Comparison of ENCODE assay signal across 22 cellular contexts in the genomic region with DNA sequence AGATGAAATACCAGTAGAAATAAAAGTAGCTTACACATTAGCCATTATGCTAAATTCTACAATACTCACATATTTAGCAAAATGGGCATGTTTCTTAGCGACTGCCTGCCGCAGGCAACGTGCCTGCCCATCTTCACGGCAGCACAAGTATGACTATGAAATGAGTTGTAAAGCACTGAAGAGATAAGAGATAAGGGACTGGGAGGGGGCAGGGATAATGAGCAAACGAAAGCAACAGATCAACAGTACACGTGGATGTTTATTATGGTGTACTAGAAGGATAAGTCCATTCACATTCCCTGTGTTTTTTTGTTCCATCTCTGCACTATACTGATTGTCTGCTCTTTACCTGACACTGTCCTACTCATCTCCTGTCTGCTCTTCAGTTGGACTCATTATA. TPM values are rescaled to one million over a fixed set of nuclear protein-coding genes. Genes with fewer than 3 reads are reported as not detected.
DNase-seq lines count a peak whose midpoint lies in the region; ATAC-seq and TF ChIP-seq lines count a peak whose summit lies in the region.
"Had no signal": no experiment of that assay in that cellular context is flagged by ENCODE, and none has a peak within 500 bp of the region (broad histone marks: within the 10 kb centered on the region; RNA-seq: fewer than 3 reads in every experiment).

No MANE protein-coding gene starts in this region.

- H3K36me3 ChIP-seq in mucosa of descending colon (ENCODE audit: low read depth): no peaks in the 10 kb centered on the region
- H3K36me3 ChIP-seq: HAP-1 had no signal

- DNase-seq in A172 (ENCODE audit: low spot score) (peak; percentile 27), NCI-H526 treated with DMSO at 0.1 percent for 48 hours (lab: John Stamatoyannopoulos, UW) (peak; percentile 27), fibroblast of villous mesenchyme (ENCODE audit: low read depth) (peak; percentile 15), mucosa of descending colon (peak in 1 of 3 donors; percentile 35), DMS79 (lab: John Stamatoyannopoulos, UW) (no peak), cerebellar cortex (ENCODE audit: low spot score) (no peak)
- DNase-seq in stimulated activated CD4-positive, alpha-beta T cell treated with anti-CD3 and anti-CD28 coated beads, Interleukin-1b, Interleukin-23, amount 100 ng/mL, for 48 hours: no peak
- DNase-seq: 8988T; AML-193; C1 segment of cervical spinal cord; CD8-positive, alpha-beta T cell; DMS153; GM23248; NCI-H1417; NCI-H1930; NCI-H510A; NCI-H748 treated with DMSO at 0.1 percent for 48 hours; PC-9; RPMI8226; SHP77 treated with DMSO at 0.1 percent for 48 hours had no signal

- no peak overlapping the region for H3K4me3 ChIP-seq in fibroblast of villous mesenchyme (ENCODE audit: low read depth, low read length)
- no peak overlapping the region for H3K4me3 ChIP-seq in mucosa of descending colon
- H3K4me3 ChIP-seq: GM23248, HAP-1, PC-9 had no signal

- intact Hi-C loops in mucosa of descending colon (cut with DNase I, micrococcal nuclease): no loop called here

- peak; percentile 80 for ATAC-seq in mucosa of descending colon
- ATAC-seq: CD8-positive, alpha-beta T cell had no signal

- TF ChIP-seq CTCF in fibroblast of villous mesenchyme (IDR thresholded peaks at IDR 0.05; ENCODE audit: insufficient read depth, low read depth, low read length) (no peak), mucosa of descending colon (IDR thresholded peaks at IDR 0.05) (no peak)

- H3K4me1 ChIP-seq in mucosa of descending colon (ENCODE audit: low read depth): no peaks in the 10 kb centered on the region
- H3K4me1 ChIP-seq: HAP-1 had no signal

- no peaks in the 10 kb centered on the region for H3K9me3 ChIP-seq in mucosa of descending colon
- H3K9me3 ChIP-seq: HAP-1 had no signal

RNA-seq across cellular contexts. Expression of gene KCNN2, which starts 44.1 kb away (rescaled TPM):
- not detected in 2 replicates for total RNA-seq in A172 (2014; rRNA removed; shearing (Covaris generic))
- total RNA-seq in fibroblast of villous mesenchyme (0.64 and 2.6 TPM in 2 replicates), mucosa of descending colon (1 to 10 TPM in 1 of 3 donors, under 1 TPM in 2; 0.48 to 3.5 (median 0.96) TPM)
- total RNA-seq: CD8-positive, alpha-beta T cell; GM23248; MCF 10A; PC-9 had no signal

Comparison
In these comparisons a context has a peak if more than half of its experiments do, and no peak if none do; other contexts are left out.
1. DNase-seq: peak in A172 (single experiment), NCI-H526 treated with DMSO at 0.1 percent for 48 hours (single experiment) and fibroblast of villous mesenchyme (single experiment); none in DMS79 (single experiment), cerebellar cortex (single experiment) and stimulated activated CD4-positive, alpha-beta T cell treated with anti-CD3 and anti-CD28 coated beads, Interleukin-1b, Interleukin-23, amount 100 ng/mL, for 48 hours (single experiment).